Comparison of ENCODE assay signal across 9 cellular contexts in the genomic region with DNA sequence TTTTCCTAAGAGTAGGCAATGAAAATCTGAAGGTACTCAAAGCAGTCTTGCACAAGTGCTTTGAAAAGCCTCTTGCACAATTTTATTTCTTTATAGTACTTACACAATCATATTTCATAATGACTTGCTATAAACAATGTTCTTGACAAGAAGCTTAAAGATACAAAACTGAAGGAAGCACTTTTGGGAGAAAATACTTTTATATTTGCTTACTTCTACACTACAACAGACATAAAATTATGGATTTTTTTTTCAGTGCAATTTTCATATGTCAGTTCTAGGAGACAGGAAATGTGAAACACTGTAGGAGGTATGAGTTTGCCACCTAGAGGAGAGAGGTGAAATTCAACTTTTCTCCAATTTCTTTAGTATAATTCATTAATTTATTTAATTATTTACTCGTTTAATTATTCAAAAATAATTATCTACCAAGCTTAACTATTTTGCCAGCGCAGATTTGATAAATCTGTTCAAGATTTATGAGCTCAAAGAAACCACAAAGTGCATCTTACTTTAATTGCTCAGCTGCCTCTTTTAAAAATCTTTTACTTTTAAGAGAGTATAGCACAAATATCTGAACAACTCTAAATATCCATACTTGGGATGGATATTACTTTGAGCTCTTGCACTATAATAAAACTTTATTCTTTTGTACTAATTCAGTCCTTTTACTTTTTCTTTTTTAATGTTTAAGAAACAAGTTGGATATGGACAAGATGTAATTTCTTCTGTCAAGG. TPM values are rescaled to one million over a fixed set of nuclear protein-coding genes. Genes with fewer than 3 reads are reported as not detected.
DNase-seq lines count a peak whose midpoint lies in the region; ATAC-seq and TF ChIP-seq lines count a peak whose summit lies in the region.
"Had no signal": no experiment of that assay in that cellular context is flagged by ENCODE, and none has a peak within 500 bp of the region (broad histone marks: within the 10 kb centered on the region; RNA-seq: fewer than 3 reads in every experiment).

No MANE protein-coding gene starts in this region.

- in situ Hi-C loops in KBM-7 (cut with MboI; ENCODE audit: low pct_unique_long_range_greater_than_20kb, low sequenced_read_pairs) (no loop called here), astrocyte of the cerebellum (cut with HindIII; ENCODE audit: low sequenced_read_pairs) (loop anchor here (25.0 kb wide), 1 partner anchor 199 kb away; no protein-coding TSS in a partner anchor)

- no peak overlapping the region for H2BK120ac ChIP-seq in mesendoderm (ENCODE audit: low read depth, low read length)

- peaks cover 43% of the 10 kb centered on the region for H3K4me1 Mint-ChIP-seq in T-helper 2 cell treated with Interferon-gamma antibody and Interleukin-4, amounts not matched to agents 5 μg/mL and 100 μg/mL, for 36 hours (ENCODE audit: low read depth)

- intact Hi-C loops in lower lobe of right lung (cut with DNase I): no loop called here

- no peaks in the 10 kb centered on the region for H3K79me1 ChIP-seq in mesendoderm (ENCODE audit: low read length)

- no peak overlapping the region for H3K4me3 ChIP-seq in astrocyte of the cerebellum (ENCODE audit: low read depth, low read length)
- H3K4me3 ChIP-seq in lower lobe of right lung: no peak overlapping the region
- H3K4me3 ChIP-seq in mesendoderm (ENCODE audit: low read length): no peak overlapping the region

- no peaks in the 10 kb centered on the region for H3K9me3 ChIP-seq in lower lobe of right lung
- H3K9me3 ChIP-seq: neutrophil had no signal

- H3K4ac ChIP-seq in mesendoderm (ENCODE audit: low read depth, low read length): no peak overlapping the region

- peak in 1 of 2 donors; percentile 67 for ATAC-seq in lower lobe of right lung
- ATAC-seq in HG02870 (IDR thresholded peaks at IDR 0.05; ENCODE audit: unreplicated experiment): no peak

- peaks cover 29% of the 10 kb centered on the region for H3K4me1 ChIP-seq in lower lobe of right lung
- no peaks in the 10 kb centered on the region for H3K4me1 ChIP-seq in mesendoderm (ENCODE audit: control insufficient read depth, low read depth, low read length)

- H3K4me2 ChIP-seq in mesendoderm (ENCODE audit: low read length): no peak overlapping the region

- peaks cover 30% of the 10 kb centered on the region for H3K27me3 Mint-ChIP-seq in T-helper 2 cell treated with Interferon-gamma antibody and Interleukin-4, amounts not matched to agents 5 μg/mL and 100 μg/mL, for 36 hours (ENCODE audit: low read depth)

- no peak overlapping the region for H3K27ac Mint-ChIP-seq in T-helper 2 cell treated with Interferon-gamma antibody and Interleukin-4, amounts not matched to agents 5 μg/mL and 100 μg/mL, for 36 hours

- no peak overlapping the region for H2BK5ac ChIP-seq in mesendoderm (ENCODE audit: low read length)

- no peak overlapping the region for H3K4me3 Mint-ChIP-seq in T-helper 2 cell treated with Interferon-gamma antibody and Interleukin-4, amounts not matched to agents 5 μg/mL and 100 μg/mL, for 36 hours

- H3K9me3 Mint-ChIP-seq in T-helper 2 cell treated with Interferon-gamma antibody and Interleukin-4, amounts not matched to agents 5 μg/mL and 100 μg/mL, for 36 hours: no peaks in the 10 kb centered on the region

- H4K5ac ChIP-seq in mesendoderm (ENCODE audit: low read length): no peak overlapping the region

- no peaks in the 10 kb centered on the region for H3K36me3 ChIP-seq in lower lobe of right lung
- H3K36me3 ChIP-seq in mesendoderm (ENCODE audit: control insufficient read depth, insufficient read depth, low read length): no peaks in the 10 kb centered on the region
- H3K36me3 ChIP-seq: neutrophil had no signal

- DNase-seq in GM03348 (ENCODE audit: low spot score) (peak; percentile 22), KBM-7 (peak; percentile 49), astrocyte of the cerebellum (ENCODE audit: low read depth) (no peak), lower lobe of right lung (no peak), mesendoderm (no peak)
- DNase-seq in T-helper 2 cell treated with Interferon-gamma antibody and Interleukin-4, amounts not matched to agents 5 μg/mL and 100 μg/mL, for 36 hours (ENCODE audit: low spot score): no peak
- DNase-seq in NK-92 treated with Interleukin-12 subunit alpha and Interleukin-12 subunit beta, amount 100 ng/mL, for 24 hours (lab: John Stamatoyannopoulos, UW): no peak

- H4K8ac ChIP-seq in mesendoderm (ENCODE audit: low read depth, low read length): no peak overlapping the region

- H3K18ac ChIP-seq in mesendoderm (ENCODE audit: low read length): no peak overlapping the region

- no peak overlapping the region for H3K56ac ChIP-seq in mesendoderm (ENCODE audit: low read length)

- 100% methylated on average over 2 of the region's 2 CpGs for WGBS in mesendoderm (ENCODE audit: extremely low coverage, insufficient coverage, low lambda C conversion rate)

- no peaks in the 10 kb centered on the region for H3K27me3 ChIP-seq in lower lobe of right lung (ENCODE audit: low read depth)
- no peaks in the 10 kb centered on the region for H3K27me3 ChIP-seq in mesendoderm (ENCODE audit: insufficient read depth, low read length, poor library complexity)

- peaks cover 4% of the 10 kb centered on the region for H3K36me3 Mint-ChIP-seq in T-helper 2 cell treated with Interferon-gamma antibody and Interleukin-4, amounts not matched to agents 5 μg/mL and 100 μg/mL, for 36 hours (ENCODE audit: low read depth)

- no peak overlapping the region for H3K23ac ChIP-seq in mesendoderm (ENCODE audit: low read length)

- H3K27ac ChIP-seq in lower lobe of right lung: peak overlapping the region; percentile 18
- no peak overlapping the region for H3K27ac ChIP-seq in mesendoderm (ENCODE audit: low read depth, low read length)
- H3K27ac ChIP-seq: neutrophil had no signal

- no peak overlapping the region for H3K9ac ChIP-seq in mesendoderm (ENCODE audit: low read length)

- no peaks in the 10 kb centered on the region for H3K79me2 ChIP-seq in mesendoderm (ENCODE audit: control insufficient read depth, insufficient read depth, low read length)

- TF ChIP-seq CTCF in astrocyte of the cerebellum (IDR thresholded peaks at IDR 0.05; ENCODE audit: low read depth, low read length, missing control alignments): peak; percentile 43
- TF ChIP-seq CTCF in lower lobe of right lung (IDR thresholded peaks at IDR 0.05): peak; percentile 50

- H2AK5ac ChIP-seq in mesendoderm (ENCODE audit: low read length): no peak overlapping the region

- H2BK15ac ChIP-seq in mesendoderm (replicated peaks; ENCODE audit: low read depth): no peak overlapping the region

RNA-seq across cellular contexts. Expression of a gene that starts 29.0 kb away (rescaled TPM):
- total RNA-seq in lower lobe of right lung: 17.9 TPM
- polyA plus RNA-seq in mesendoderm (2013, experiment 1 of 2): 1.0 TPM
- 1.3 TPM for polyA plus RNA-seq in mesendoderm (2013, experiment 2 of 2)

RNA-seq across cellular contexts. Expression of a gene that starts 43.5 kb away (rescaled TPM):
- total RNA-seq in lower lobe of right lung: 2.4 TPM
- polyA plus RNA-seq in mesendoderm (2013, experiment 1 of 2): 0.10 TPM
- 0.06 TPM for polyA plus RNA-seq in mesendoderm (2013, experiment 2 of 2)

RNA-seq across cellular contexts. Expression of a gene that starts 43.9 kb away (rescaled TPM):
- 8.4 TPM for total RNA-seq in lower lobe of right lung
- polyA plus RNA-seq in mesendoderm (2013, experiment 1 of 2): 1.2 TPM
- polyA plus RNA-seq in mesendoderm (2013, experiment 2 of 2): 1.2 TPM

Comparison
In these comparisons a context has a peak if more than half of its experiments do, and no peak if none do; other contexts are left out.
1. DNase-seq: peak in GM03348 (single experiment) and KBM-7 (single experiment); none in astrocyte of the cerebellum (single experiment), lower lobe of right lung (single experiment), mesendoderm (single experiment), T-helper 2 cell treated with Interferon-gamma antibody and Interleukin-4, amounts not matched to agents 5 μg/mL and 100 μg/mL, for 36 hours (single experiment) and NK-92 treated with Interleukin-12 subunit alpha and Interleukin-12 subunit beta, amount 100 ng/mL, for 24 hours (single experiment).